In genomic region chr11:45659031-45659817, GRCh38 we compare ENCODE assay signal across 16 cellular contexts. TPM values are rescaled to one million over a fixed set of nuclear protein-coding genes. Genes with fewer than 3 reads are reported as not detected.
A peak's percentile ranks its signal among the peaks of the same experiment; 100 is the strongest.
DNase-seq lines count a peak whose midpoint lies in the region; ATAC-seq and TF ChIP-seq lines count a peak whose summit lies in the region.
"Had no signal": no experiment of that assay in that cellular context is flagged by ENCODE, and none has a peak within 500 bp of the region (broad histone marks: within the 10 kb centered on the region; RNA-seq: fewer than 3 reads in every experiment).

No MANE protein-coding gene starts in this region.

- no peaks in the 10 kb centered on the region for H3K9me3 Mint-ChIP-seq in activated naive CD4-positive, alpha-beta T cell treated with anti-CD3 and anti-CD28 coated beads, Interleukin-2, amount 10 ng/mL, durations not matched to agents 7 days and 5 days
- no peaks in the 10 kb centered on the region for H3K9me3 Mint-ChIP-seq in activated naive CD4-positive, alpha-beta T cell treated with anti-CD3 and anti-CD28 coated beads for 36 hours
- H3K9me3 Mint-ChIP-seq: activated T-cell treated with anti-CD3 and anti-CD28 coated beads, Interleukin-2, amount 50 U/mL, for 72 hours had no signal

- peak overlapping the region; percentile 77 for H2AFZ ChIP-seq in neuronal stem cell (ENCODE audit: low read length)

- no peak overlapping the region for H3K4me3 ChIP-seq in duodenal mucosa (ENCODE audit: low read depth in 1 of 2, low read length in 2 of 2)
- H3K4me3 ChIP-seq in neuronal stem cell (ENCODE audit: low read length in 2 of 2): no peak overlapping the region
- H3K4me3 ChIP-seq in thyroid gland (replicated peaks in 1 of 3): no peak overlapping the region
- H3K4me3 ChIP-seq: esophagus squamous epithelium had no signal

- intact Hi-C loops in activated naive CD4-positive, alpha-beta T cell treated with anti-CD3 and anti-CD28 coated beads for 36 hours (cut with micrococcal nuclease): no loop called here
- intact Hi-C loops in thyroid gland (cut with DNase I): loop anchor here (5.0 to 10.0 kb wide), 3 partner anchors 92 to 284 kb away; no protein-coding TSS in a partner anchor

- H3K27ac ChIP-seq in duodenal mucosa (ENCODE audit: low read depth, low read length) (peak overlapping the region; percentile 30), neuronal stem cell (replicated peaks; ENCODE audit: low read length) (peak overlapping the region; percentile 4), thyroid gland (peak overlapping the region in 2 of 3 donors; percentile 49 to 56)

- no peak overlapping the region for H3K9ac ChIP-seq in duodenal mucosa (ENCODE audit: low read depth in 1 of 2, low read length in 2 of 2)
- peak overlapping the region; percentile 46 for H3K9ac ChIP-seq in neuronal stem cell (ENCODE audit: low read depth, low read length, poor library complexity)

- H2BK120ac ChIP-seq in neuronal stem cell (ENCODE audit: low read depth, low read length): no peak overlapping the region

- TF ChIP-seq CTCF in thyroid gland (IDR thresholded peaks at IDR 0.05): no peak

- no peak overlapping the region for H3K14ac ChIP-seq in neuronal stem cell (ENCODE audit: low read length)

- H3K27me3 ChIP-seq in duodenal mucosa (ENCODE audit: control insufficient read depth in 1 of 2, insufficient read depth in 2 of 2, low read length in 2 of 2): peaks cover 51 to 52% of the 10 kb centered on the region in 2 donors
- H3K27me3 ChIP-seq in neuronal stem cell (ENCODE audit: control insufficient read depth in 3 of 3, insufficient read depth in 3 of 3, low read depth in 1 of 3, low read length in 3 of 3): peaks cover 0 to 68% (median 20%) of the 10 kb centered on the region in 3 experiments
- no peaks in the 10 kb centered on the region for H3K27me3 ChIP-seq in thyroid gland

- H3K4me2 ChIP-seq in neuronal stem cell (ENCODE audit: insufficient read depth, low read length, poor library complexity, severe bottlenecking): no peak overlapping the region

- H3K18ac ChIP-seq in neuronal stem cell (ENCODE audit: low read length): peak overlapping the region; percentile 66

- no CpG with 5 or more reads among the region's 15 CpGs for WGBS in neuronal stem cell (ENCODE audit: extremely low coverage in 2 of 2, insufficient read length in 2 of 2, insufficient replicate concordance in 1 of 2), 2 donors
- WGBS in thyroid gland, 2 donors: 55 to 72% methylated on average over 8 to 15 of the region's 15 CpGs

- H3K79me1 ChIP-seq in neuronal stem cell (ENCODE audit: low read depth, low read length): no peaks in the 10 kb centered on the region

- CTCF ChIA-PET in activated naive CD4-positive, alpha-beta T cell treated with anti-CD3 and anti-CD28 coated beads, Interleukin-2, amount 10 ng/mL, durations not matched to agents 7 days and 5 days (lab: Charles Lee): interaction anchor here (0.8 kb wide), 1 partner anchor 20 kb away, joined by 4 read pairs; no protein-coding TSS in a partner anchor
- CTCF ChIA-PET in activated naive CD4-positive, alpha-beta T cell treated with anti-CD3 and anti-CD28 coated beads for 36 hours (lab: Charles Lee): interaction anchor here (1.3 kb wide), 2 partner anchors 113 to 288 kb away, joined by 5 to 6 read pairs; no protein-coding TSS in a partner anchor

- H3K4me3 Mint-ChIP-seq in activated naive CD4-positive, alpha-beta T cell treated with anti-CD3 and anti-CD28 coated beads, Interleukin-2, amount 10 ng/mL, durations not matched to agents 7 days and 5 days: no peak overlapping the region
- no peak overlapping the region for H3K4me3 Mint-ChIP-seq in activated naive CD4-positive, alpha-beta T cell treated with anti-CD3 and anti-CD28 coated beads for 36 hours
- H3K4me3 Mint-ChIP-seq: activated T-cell treated with anti-CD3 and anti-CD28 coated beads, Interleukin-2, amount 50 U/mL, for 72 hours had no signal

- H3K36me3 ChIP-seq in duodenal mucosa (ENCODE audit: control insufficient read depth in 1 of 2, insufficient read depth in 2 of 2, low read length in 2 of 2) (no peaks in the 10 kb centered on the region), neuronal stem cell (replicated peaks in 1 of 2; ENCODE audit: control insufficient read depth in 2 of 2, insufficient read depth in 2 of 2, low read length in 2 of 2) (no peaks in the 10 kb centered on the region), thyroid gland (no peaks in the 10 kb centered on the region)
- H3K36me3 ChIP-seq: esophagus squamous epithelium had no signal

- no peak overlapping the region for H3K23ac ChIP-seq in neuronal stem cell (ENCODE audit: low read depth, low read length, poor library complexity)

- H4K8ac ChIP-seq in neuronal stem cell (ENCODE audit: low read depth, low read length): no peak overlapping the region

- no peaks in the 10 kb centered on the region for H3K4me1 Mint-ChIP-seq in activated naive CD4-positive, alpha-beta T cell treated with anti-CD3 and anti-CD28 coated beads, Interleukin-2, amount 10 ng/mL, durations not matched to agents 7 days and 5 days
- peaks cover 6% of the 10 kb centered on the region for H3K4me1 Mint-ChIP-seq in activated naive CD4-positive, alpha-beta T cell treated with anti-CD3 and anti-CD28 coated beads for 36 hours (ENCODE audit: low read depth)

- H3K9me3 ChIP-seq in duodenal mucosa (ENCODE audit: control insufficient read depth in 1 of 2, low read length in 2 of 2) (no peaks in the 10 kb centered on the region), neuronal stem cell (replicated peaks in 1 of 2; ENCODE audit: control insufficient read depth in 2 of 2, insufficient read depth in 1 of 2, low read depth in 1 of 2, low read length in 2 of 2) (no peaks in the 10 kb centered on the region), thyroid gland (no peaks in the 10 kb centered on the region)
- H3K9me3 ChIP-seq: esophagus squamous epithelium had no signal

- TF ChIP-seq POLR2A in thyroid gland (IDR thresholded peaks at IDR 0.05): no peak

- H2BK12ac ChIP-seq in neuronal stem cell (ENCODE audit: low read length): no peak overlapping the region

- H3K4ac ChIP-seq in neuronal stem cell (ENCODE audit: low read length): no peak overlapping the region

- peak overlapping the region; percentile 8 for H2BK15ac ChIP-seq in neuronal stem cell (ENCODE audit: low read length)

- H4K91ac ChIP-seq in neuronal stem cell (ENCODE audit: low read depth, low read length, poor library complexity): no peak overlapping the region

- H2BK5ac ChIP-seq in neuronal stem cell (ENCODE audit: low read length): peak overlapping the region; percentile 82

- no peak for ATAC-seq in HG02759 (IDR thresholded peaks at IDR 0.05; ENCODE audit: unreplicated experiment)
- no peak for ATAC-seq in stimulated activated naive CD8-positive, alpha-beta T cell treated with anti-CD3 and anti-CD28 coated beads, Interleukin-15, Interleukin-2, amounts not matched to agents 100 U/mL and 50 U/mL, for 24 hours
- ATAC-seq: Panc1 had no signal

- peak; percentile 19 for DNase-seq in activated naive CD4-positive, alpha-beta T cell treated with anti-CD3 and anti-CD28 coated beads, Interleukin-2, amount 10 ng/mL, durations not matched to agents 7 days and 5 days
- DNase-seq in activated naive CD4-positive, alpha-beta T cell treated with anti-CD3 and anti-CD28 coated beads for 36 hours: no peak
- no peak for DNase-seq in neuronal stem cell (ENCODE audit: low spot score)
- DNase-seq in thyroid gland: peak; percentile 52 to 54
- no peak for DNase-seq in stimulated activated naive CD8-positive, alpha-beta T cell treated with anti-CD3 and anti-CD28 coated beads, Interleukin-15, Interleukin-2, amounts not matched to agents 100 U/mL and 50 U/mL, for 24 hours
- DNase-seq in amygdala (lab: John Stamatoyannopoulos, UW): no peak
- DNase-seq: activated T-cell treated with anti-CD3 and anti-CD28 coated beads, Interleukin-2, amount 50 U/mL, for 72 hours; cortex of kidney; esophagus squamous epithelium; kidney glomerular epithelial cell; NCI-H2029; NCI-H526 treated with DMSO at 0.1 percent for 48 hours had no signal

- H2AK5ac ChIP-seq in neuronal stem cell (ENCODE audit: low read depth, low read length): peak overlapping the region; percentile 80

- H3K27ac Mint-ChIP-seq in activated naive CD4-positive, alpha-beta T cell treated with anti-CD3 and anti-CD28 coated beads, Interleukin-2, amount 10 ng/mL, durations not matched to agents 7 days and 5 days: no peak overlapping the region
- H3K27ac Mint-ChIP-seq in activated naive CD4-positive, alpha-beta T cell treated with anti-CD3 and anti-CD28 coated beads for 36 hours: no peak overlapping the region
- H3K27ac Mint-ChIP-seq: activated T-cell treated with anti-CD3 and anti-CD28 coated beads, Interleukin-2, amount 50 U/mL, for 72 hours had no signal

- peaks cover 0 to 5% of the 10 kb centered on the region in 2 donors for H3K4me1 ChIP-seq in duodenal mucosa (ENCODE audit: control insufficient read depth in 1 of 2, insufficient read depth in 2 of 2, low read length in 2 of 2)
- H3K4me1 ChIP-seq in neuronal stem cell (ENCODE audit: control insufficient read depth in 2 of 2, insufficient read depth in 1 of 2, low read depth in 1 of 2, low read length in 2 of 2): peaks cover 14 to 50% of the 10 kb centered on the region in 2 donors
- peaks cover 37 to 50% of the 10 kb centered on the region in 2 donors for H3K4me1 ChIP-seq in thyroid gland

- no peaks in the 10 kb centered on the region for H3K36me3 Mint-ChIP-seq in activated naive CD4-positive, alpha-beta T cell treated with anti-CD3 and anti-CD28 coated beads, Interleukin-2, amount 10 ng/mL, durations not matched to agents 7 days and 5 days
- H3K36me3 Mint-ChIP-seq in activated naive CD4-positive, alpha-beta T cell treated with anti-CD3 and anti-CD28 coated beads for 36 hours (ENCODE audit: low read depth): no peaks in the 10 kb centered on the region

- peaks cover 78% of the 10 kb centered on the region for H3K27me3 Mint-ChIP-seq in activated naive CD4-positive, alpha-beta T cell treated with anti-CD3 and anti-CD28 coated beads, Interleukin-2, amount 10 ng/mL, durations not matched to agents 7 days and 5 days
- H3K27me3 Mint-ChIP-seq in activated naive CD4-positive, alpha-beta T cell treated with anti-CD3 and anti-CD28 coated beads for 36 hours (ENCODE audit: low read depth): peaks cover 33% of the 10 kb centered on the region

RNA-seq across cellular contexts. Expression of gene CHST1, which starts 6.2 kb away (rescaled TPM):
- total RNA-seq in activated naive CD4-positive, alpha-beta T cell treated with anti-CD3 and anti-CD28 coated beads for 36 hours: not detected
- polyA plus RNA-seq in neuronal stem cell (2013, experiment 1 of 2): 2.3 TPM
- 2.4 TPM for polyA plus RNA-seq in neuronal stem cell (2013, experiment 2 of 2)
- total RNA-seq in thyroid gland: 10 to 100 TPM; 19.3 to 28.9 (median 25.0) TPM
- total RNA-seq: MCF 10A had no signal

Comparison
In these comparisons a context has a peak if more than half of its experiments do, and no peak if none do; other contexts are left out.
1. DNase-seq: peak in activated naive CD4-positive, alpha-beta T cell treated with anti-CD3 and anti-CD28 coated beads, Interleukin-2, amount 10 ng/mL, durations not matched to agents 7 days and 5 days (single experiment) and thyroid gland (2 of 2); none in activated naive CD4-positive, alpha-beta T cell treated with anti-CD3 and anti-CD28 coated beads for 36 hours (single experiment), neuronal stem cell (single experiment), stimulated activated naive CD8-positive, alpha-beta T cell treated with anti-CD3 and anti-CD28 coated beads, Interleukin-15, Interleukin-2, amounts not matched to agents 100 U/mL and 50 U/mL, for 24 hours (single experiment) and amygdala (0 of 56).
2. RNA of gene CHST1, which starts 6.2 kb away (total RNA-seq): 19.3 to 28.9 TPM in thyroid gland; not detected in activated naive CD4-positive, alpha-beta T cell treated with anti-CD3 and anti-CD28 coated beads for 36 hours; every median in the first group is over 10 times any median in the second.
3. Peak in every context shown above with its lines, with median percentiles within 50 percentile points of each other: H3K27ac ChIP-seq.